8 cellular contexts compared by ENCODE assay signal in the genomic region with DNA sequence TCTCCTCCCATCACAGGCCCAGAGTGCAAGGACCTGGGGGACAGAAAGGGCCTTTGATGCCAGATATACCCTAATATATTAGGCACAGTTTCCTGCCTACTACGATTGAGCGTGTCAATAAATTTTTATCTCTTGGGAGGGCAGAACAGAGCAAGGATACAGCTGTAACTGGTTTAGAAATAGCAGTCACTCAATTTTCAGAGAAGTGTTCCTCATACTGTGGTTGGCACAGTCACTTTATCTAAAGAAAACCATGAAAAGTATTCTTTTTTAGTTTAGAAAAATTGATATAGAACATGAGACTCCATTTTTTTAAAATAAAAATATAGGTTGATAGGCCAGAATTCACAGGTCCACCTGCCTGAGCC. TPM values are rescaled to one million over a fixed set of nuclear protein-coding genes. Genes with fewer than 3 reads are reported as not detected.
A peak's percentile ranks its signal among the peaks of the same experiment; 100 is the strongest.
DNase-seq lines count a peak whose midpoint lies in the region; ATAC-seq and TF ChIP-seq lines count a peak whose summit lies in the region.

No MANE protein-coding gene starts in this region.

- no peak for TF ChIP-seq CTCF in Caco-2 (IDR thresholded peaks at IDR 0.05; ENCODE audit: insufficient read depth in 1 of 2, low read depth in 1 of 2, low read length in 1 of 2, severe bottlenecking in 1 of 2, unreplicated experiment in 1 of 2)
- no peak for TF ChIP-seq CTCF in brain (conservative IDR thresholded peaks at IDR 0.05)
- no peak for TF ChIP-seq CTCF in neural crest cell (conservative IDR thresholded peaks at IDR 0.05)

- H3K27ac Mint-ChIP-seq in Caco-2 (ENCODE audit: unreplicated experiment) (peak overlapping the region; percentile 95), brain (peak overlapping the region in 3 of 5 experiments; percentile 10 to 74 (median 21)), neural crest cell (ENCODE audit: unreplicated experiment) (no peak overlapping the region)

- BruUV-seq in Caco-2 (replicated peaks; lab: Mats Ljungman, UMichigan) = no TSS peak

- ATAC-seq in HG02870 (IDR thresholded peaks at IDR 0.05; ENCODE audit: unreplicated experiment) (peak; percentile 4), HG03095 (IDR thresholded peaks at IDR 0.05; ENCODE audit: unreplicated experiment) (no peak), GM19023 (IDR thresholded peaks at IDR 0.05; ENCODE audit: unreplicated experiment) (no peak), GM18858 (IDR thresholded peaks at IDR 0.05; ENCODE audit: unreplicated experiment) (no peak)

- peak overlapping the region; percentile 98 for H3K4me3 ChIP-seq in Caco-2 (ENCODE audit: low read depth, low read length)

- H3K4me3 Mint-ChIP-seq in Caco-2 (ENCODE audit: unreplicated experiment) (peak overlapping the region; percentile 99), brain (peak overlapping the region; percentile 98 to 100 (median 99)), neural crest cell (peak overlapping the region; percentile 83)

- H3K4me1 ChIP-seq in Caco-2 = no peaks in the 10 kb centered on the region

- DNase-seq in Caco-2 (no peak), neural crest cell (ENCODE audit: low read depth, low spot score) (no peak), HCEC 1CT (no peak)

- POLR2A ChIA-PET in Caco-2 (lab: Charles Lee) = no interaction called here

- no peaks in the 10 kb centered on the region for H3K9me3 ChIP-seq in Caco-2

- intact Hi-C loops in Caco-2 (cut with micrococcal nuclease; ENCODE audit: unreplicated experiment) = loop anchor here (5.0 to 10.0 kb wide), 2 partner anchors 46 to 181 kb away; a partner anchor contains a TSS

- no peaks in the 10 kb centered on the region for H3K27me3 ChIP-seq in Caco-2 (replicated peaks; ENCODE audit: control insufficient read depth, insufficient read depth, low read length)

- CTCF ChIA-PET in Caco-2 (lab: Charles Lee) = no interaction called here

- H3K4me1 Mint-ChIP-seq in Caco-2 (ENCODE audit: low read depth, unreplicated experiment) (no peaks in the 10 kb centered on the region), brain (peaks cover 26% of the 10 kb centered on the region), neural crest cell (peaks cover 12% of the 10 kb centered on the region)

- peaks cover 4% of the 10 kb centered on the region for H3K9me3 Mint-ChIP-seq in Caco-2 (ENCODE audit: unreplicated experiment)
- peaks cover 10 to 24% (median 17%) of the 10 kb centered on the region in 5 experiments for H3K9me3 Mint-ChIP-seq in brain
- peaks cover 13% of the 10 kb centered on the region for H3K9me3 Mint-ChIP-seq in neural crest cell

- H3K36me3 ChIP-seq in Caco-2 (ENCODE audit: control insufficient read depth, insufficient read depth, low read length) = no peaks in the 10 kb centered on the region; the same call in 1 of the 2 replicates

- H3K36me3 Mint-ChIP-seq in Caco-2 (ENCODE audit: insufficient read depth, unreplicated experiment) = no peaks in the 10 kb centered on the region
- peaks cover 34% of the 10 kb centered on the region for H3K36me3 Mint-ChIP-seq in brain
- peaks cover 25% of the 10 kb centered on the region for H3K36me3 Mint-ChIP-seq in neural crest cell (ENCODE audit: low read depth)

- no peaks in the 10 kb centered on the region for H3K27me3 Mint-ChIP-seq in Caco-2 (ENCODE audit: insufficient read depth, unreplicated experiment)
- H3K27me3 Mint-ChIP-seq in brain = no peaks in the 10 kb centered on the region
- H3K27me3 Mint-ChIP-seq in neural crest cell (ENCODE audit: low read depth) = no peaks in the 10 kb centered on the region

RNA-seq across cellular contexts. Expression of a gene that starts 0.5 kb away (rescaled TPM):
- total RNA-seq in Caco-2 (2022) (9.4 and 10.3 TPM in 2 replicates), neural crest cell (8.8 and 11.9 TPM in 2 replicates)
- polyA plus RNA-seq in brain (ENCODE audit: insufficient read depth, low read depth, low replicate concordance) = 2.9 TPM

RNA-seq across cellular contexts. Expression of a gene that starts 19.2 kb away (rescaled TPM):
- 5.1 and 5.5 TPM in 2 replicates for total RNA-seq in Caco-2 (2022)
- polyA plus RNA-seq in brain (ENCODE audit: insufficient read depth, low read depth, low replicate concordance) = 1.2 TPM
- 6.0 and 6.5 TPM in 2 replicates for total RNA-seq in neural crest cell

RNA-seq across cellular contexts. Expression of a gene that starts 32.5 kb away (rescaled TPM):
- total RNA-seq in Caco-2 (2022) = 4.3 and 6.2 TPM in 2 replicates
- 0.66 TPM for polyA plus RNA-seq in brain (ENCODE audit: insufficient read depth, low read depth, low replicate concordance)
- total RNA-seq in neural crest cell = 11.6 and 14.3 TPM in 2 replicates

RNA-seq across cellular contexts. Expression of a gene that starts 41.7 kb away (rescaled TPM):
- total RNA-seq in Caco-2 (2022) (4.4 and 5.6 TPM in 2 replicates), neural crest cell (7.6 and 8.1 TPM in 2 replicates)
- polyA plus RNA-seq in brain (ENCODE audit: insufficient read depth, low read depth, low replicate concordance) = 1.8 TPM

RNA-seq across cellular contexts. Expression of a gene that starts 48.4 kb away (rescaled TPM):
- 14.8 and 14.9 TPM in 2 replicates for total RNA-seq in Caco-2 (2022)
- 3.6 TPM for polyA plus RNA-seq in brain (ENCODE audit: insufficient read depth, low read depth, low replicate concordance)
- total RNA-seq in neural crest cell = 21.6 and 22.9 TPM in 2 replicates
